Comparison of ENCODE assay signal across 1 cellular context in genomic region chr1:235293322-235293942, GRCh38.
TF ChIP-seq lines count a peak whose summit lies in the region.

No MANE protein-coding gene starts in this region.

TF ChIP-seq in HEK293, 187 proteins besides CTCF, POLR2A, EP300 and RAD21 (continued from another document):
- no peak for TF ChIP-seq PRDM2 (tag by site-specific recombination; IDR thresholded peaks at IDR 0.05; ENCODE audit: borderline replicate concordance)
- peak; percentile 77 for TF ChIP-seq PRDM1 (tag by site-specific recombination; IDR thresholded peaks at IDR 0.05)
- TF ChIP-seq ZBTB44 (tag by site-specific recombination; IDR thresholded peaks at IDR 0.05) = no peak
- TF ChIP-seq ZNF664 (tag by site-specific recombination; IDR thresholded peaks at IDR 0.05) = peak; percentile 50
- TF ChIP-seq ZFP69B (tag by site-specific recombination; IDR thresholded peaks at IDR 0.05) = no peak
- no peak for TF ChIP-seq HIC1 (tag by site-specific recombination; IDR thresholded peaks at IDR 0.05)
- no peak for TF ChIP-seq ZNF37A (tag by site-specific recombination; IDR thresholded peaks at IDR 0.05)
- TF ChIP-seq ZEB2 (tag by site-specific recombination; IDR thresholded peaks at IDR 0.05) = no peak
- TF ChIP-seq ZXDB (tag by site-specific recombination; IDR thresholded peaks at IDR 0.05) = no peak
- TF ChIP-seq ZNF596 (tag by site-specific recombination; IDR thresholded peaks at IDR 0.05) = no peak
- TF ChIP-seq ZNF362 (tag by site-specific recombination; IDR thresholded peaks at IDR 0.05) = 0 out of 2 replicates have a peak, but pooled peaks have one; percentile 19
- TF ChIP-seq, protein P1, sequence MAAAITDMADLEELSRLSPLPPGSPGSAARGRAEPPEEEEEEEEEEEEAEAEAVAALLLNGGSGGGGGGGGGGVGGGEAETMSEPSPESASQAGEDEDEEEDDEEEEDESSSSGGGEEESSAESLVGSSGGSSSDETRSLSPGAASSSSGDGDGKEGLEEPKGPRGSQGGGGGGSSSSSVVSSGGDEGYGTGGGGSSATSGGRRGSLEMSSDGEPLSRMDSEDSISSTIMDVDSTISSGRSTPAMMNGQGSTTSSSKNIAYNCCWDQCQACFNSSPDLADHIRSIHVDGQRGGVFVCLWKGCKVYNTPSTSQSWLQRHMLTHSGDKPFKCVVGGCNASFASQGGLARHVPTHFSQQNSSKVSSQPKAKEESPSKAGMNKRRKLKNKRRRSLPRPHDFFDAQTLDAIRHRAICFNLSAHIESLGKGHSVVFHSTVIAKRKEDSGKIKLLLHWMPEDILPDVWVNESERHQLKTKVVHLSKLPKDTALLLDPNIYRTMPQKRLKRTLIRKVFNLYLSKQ (tag by site-specific recombination; IDR thresholded peaks at IDR 0.05; ENCODE audit: borderline replicate concordance) = no peak
